26 cellular contexts compared by ENCODE assay signal in the genomic region with DNA sequence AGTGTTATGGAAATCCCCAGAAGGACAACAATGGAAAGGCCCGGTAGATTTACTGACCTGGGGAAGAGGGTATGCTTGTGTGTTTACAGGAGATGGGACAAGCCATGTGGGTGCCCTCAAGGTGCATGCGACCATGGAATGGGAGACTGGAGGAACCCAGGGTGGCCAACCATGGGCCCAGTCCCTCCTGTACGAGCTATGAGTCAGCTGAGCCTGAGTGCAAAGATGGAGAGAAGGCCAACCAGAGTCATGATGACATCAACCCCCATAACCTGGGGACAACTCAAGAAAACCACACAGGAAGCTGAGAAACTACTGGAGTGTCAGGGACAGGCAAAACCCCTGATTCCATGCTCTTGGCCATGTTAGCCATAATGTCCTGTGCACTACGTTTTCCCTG. TPM values are rescaled to one million over a fixed set of nuclear protein-coding genes. Genes with fewer than 3 reads are reported as not detected.
A peak's percentile ranks its signal among the peaks of the same experiment; 100 is the strongest.
DNase-seq lines count a peak whose midpoint lies in the region; ATAC-seq, FAIRE-seq and TF ChIP-seq lines count a peak whose summit lies in the region.
"Had no signal": no experiment of that assay in that cellular context is flagged by ENCODE, and none has a peak within 500 bp of the region (broad histone marks: within the 10 kb centered on the region; RNA-seq: fewer than 3 reads in every experiment).

No MANE protein-coding gene starts in this region.

- H3K27ac Mint-ChIP-seq in GM23338, result no peak overlapping the region
- H3K27ac Mint-ChIP-seq: CD4-positive, alpha-beta memory T cell; HFFc6 had no signal

- no peaks in the 10 kb centered on the region for H3K27me3 ChIP-seq in liver (ENCODE audit: control insufficient read depth in 4 of 4, insufficient read depth in 4 of 4, low read length in 3 of 4)
- H3K27me3 ChIP-seq in HepG2 (ENCODE audit: control insufficient read depth in 1 of 2, insufficient read depth in 2 of 2, low read length in 2 of 2), result no peaks in the 10 kb centered on the region
- H3K27me3 ChIP-seq in GM23338 (ENCODE audit: insufficient read depth), result no peaks in the 10 kb centered on the region

- POLR2A ChIA-PET in HepG2 (lab: Yijun Ruan, JAX), result no interaction called here

- TF ChIP-seq RAD21 in liver (IDR thresholded peaks at IDR 0.05) (no peak), HepG2 (CRISPR knock-in tag; IDR thresholded peaks at IDR 0.05) (no peak)

- no peaks in the 10 kb centered on the region for H4K20me1 ChIP-seq in HepG2 (ENCODE audit: insufficient read depth, low read length)
- H4K20me1 ChIP-seq in GM23338 (replicated peaks; ENCODE audit: insufficient read depth), result no peaks in the 10 kb centered on the region

- no peaks in the 10 kb centered on the region for H3K9me2 ChIP-seq in GM23338 (ENCODE audit: insufficient read depth)

- peaks cover 47 to 89% (median 62%) of the 10 kb centered on the region in 4 donors for H3K9me3 ChIP-seq in liver (ENCODE audit: control insufficient read depth in 4 of 4, low read length in 3 of 4)
- peaks cover 61% of the 10 kb centered on the region for H3K9me3 ChIP-seq in HepG2 (ENCODE audit: low read length)
- H3K9me3 ChIP-seq: HAP-1 had no signal

- H3K4me3 Mint-ChIP-seq in GM23338, result no peak overlapping the region
- H3K4me3 Mint-ChIP-seq: HFFc6 had no signal

- ATAC-seq in HepG2 (no peak), GM23338 (no peak)
- ATAC-seq: GM12878 had no signal

- no peak overlapping the region for H3K4me2 ChIP-seq in HepG2 (ENCODE audit: low read depth, low read length)
- H3K4me2 ChIP-seq in GM23338, result no peak overlapping the region

- peaks cover 79% of the 10 kb centered on the region for H3K36me3 Mint-ChIP-seq in GM23338 (ENCODE audit: low read depth)

- peaks cover 5 to 40% (median 29%) of the 10 kb centered on the region in 4 donors for H3K36me3 ChIP-seq in liver (ENCODE audit: control insufficient read depth in 4 of 4, insufficient read depth in 3 of 4, low read depth in 1 of 4, low read length in 3 of 4)
- H3K36me3 ChIP-seq in HepG2 (replicated peaks in 1 of 2; ENCODE audit: control insufficient read depth in 1 of 2, insufficient read depth in 2 of 2, low read length in 2 of 2), result peaks cover 0 to 12% of the 10 kb centered on the region in 2 experiments; a peak in 3 of 5 replicates
- peaks cover 13% of the 10 kb centered on the region for H3K36me3 ChIP-seq in GM23338 (ENCODE audit: insufficient read depth)
- H3K36me3 ChIP-seq: HAP-1 had no signal

- TF ChIP-seq EP300 in HepG2 (IDR thresholded peaks at IDR 0.05; ENCODE audit: low read depth in 2 of 2, low read length in 2 of 2) (no peak), HepG2 (CRISPR knock-in tag; IDR thresholded peaks at IDR 0.05; ENCODE audit: borderline replicate concordance) (no peak)

- peaks cover 2% of the 10 kb centered on the region for H3K27me3 Mint-ChIP-seq in GM23338 (ENCODE audit: insufficient read depth, low read depth, poor library complexity)
- H3K27me3 Mint-ChIP-seq: CD4-positive, alpha-beta memory T cell had no signal

- BruUV-seq in HepG2 (replicated peaks; lab: Mats Ljungman, UMichigan), result no TSS peak

- in situ Hi-C loops in HepG2 (cut with HindIII; ENCODE audit: extremely low pct_ligation_motif_present, low pct_unique_long_range_greater_than_20kb), result no loop called here

- H2AFZ ChIP-seq in HepG2 (ENCODE audit: low read length) (no peak overlapping the region), GM23338 (no peak overlapping the region)

- WGBS in liver, result 97% methylated on average over 4 of the region's 4 CpGs
- WGBS in HepG2 (ENCODE audit: low lambda C conversion rate), result 98% methylated on average over 3 of the region's 4 CpGs

- CTCF ChIA-PET in HepG2 (lab: Yijun Ruan, JAX; ENCODE audit: low intra/inter-chr PET ratio, low total read pairs), result no interaction called here

- no peak for FAIRE-seq in HepG2 (lab: Jason Lieb, UNC)
- FAIRE-seq: GM12878 had no signal

- H3K79me2 ChIP-seq in HepG2 (ENCODE audit: insufficient read depth, low read length) (peaks cover 15% of the 10 kb centered on the region), GM23338 (replicated peaks; ENCODE audit: insufficient read depth) (peaks cover 51% of the 10 kb centered on the region)

- H3K27ac ChIP-seq in liver (ENCODE audit: low read depth in 1 of 2, low read length in 2 of 2) (no peak overlapping the region), HepG2 (ENCODE audit: extremely low read length, insufficient read depth, low read length) (no peak overlapping the region), GM23338 (ENCODE audit: low read depth) (no peak overlapping the region)
- H3K27ac ChIP-seq: SK-N-MC had no signal

- no peaks in the 10 kb centered on the region for H3K4me1 ChIP-seq in liver (ENCODE audit: control insufficient read depth in 4 of 4, insufficient read depth in 4 of 4, low read length in 3 of 4)
- H3K4me1 ChIP-seq in HepG2 (ENCODE audit: insufficient read depth, low read length), result no peaks in the 10 kb centered on the region
- H3K4me1 ChIP-seq in GM23338 (ENCODE audit: insufficient read depth), result no peaks in the 10 kb centered on the region
- H3K4me1 ChIP-seq: HAP-1 had no signal

- TF ChIP-seq CTCF in liver (IDR thresholded peaks at IDR 0.05; ENCODE audit: low read depth, low read length, missing input control), result no peak
- TF ChIP-seq CTCF in HepG2 (CRISPR knock-in tag; IDR thresholded peaks at IDR 0.05), result no peak
- no peak for TF ChIP-seq CTCF in GM23338 (conservative IDR thresholded peaks at IDR 0.05; ENCODE audit: low read depth in 2 of 2)

- H3K9ac ChIP-seq in liver (ENCODE audit: low read depth in 1 of 2, low read length in 2 of 2), result no peak overlapping the region
- no peak overlapping the region for H3K9ac ChIP-seq in HepG2 (ENCODE audit: insufficient read depth, low read depth, low read length)

- TF ChIP-seq POLR2A in HepG2 (IDR thresholded peaks at IDR 0.05; ENCODE audit: insufficient read depth in 1 of 2, low read depth in 2 of 2, low read length in 2 of 2), result no peak

- no peaks in the 10 kb centered on the region for H3K4me1 Mint-ChIP-seq in GM23338

- H3K9me3 Mint-ChIP-seq in GM23338, result peaks cover 59% of the 10 kb centered on the region

- DNase-seq in HepG2 (ENCODE audit: low spot score) (no peak), RKO (ENCODE audit: low spot score) (peak; percentile 23), kidney tubule cell (ENCODE audit: low spot score) (peak; percentile 41), GM23338 (ENCODE audit: low spot score) (no peak), NOMO-1 (lab: John Stamatoyannopoulos, UW; ENCODE audit: unreplicated experiment in 2 of 2) (no peak), HuH-7.5 (ENCODE audit: low spot score) (no peak)
- DNase-seq: C1 segment of cervical spinal cord; CD4-positive, alpha-beta memory T cell; COR-L47; GDM1; GOT3; HFFc6; NCI-H1048; NCI-H1417; NCI-H1694; NCI-H2029 treated with DMSO at 0.1 percent for 48 hours; NCI-H446 treated with DMSO at 0.1 percent for 48 hours; NCI-H526; NCI-H82; NK-92 treated with Interleukin-12 subunit alpha and Interleukin-12 subunit beta, amount 100 ng/mL, for 24 hours; SIG-M5; SW 1271 had no signal

- intact Hi-C loops in HepG2 (cut with micrococcal nuclease; ENCODE audit: unreplicated experiment), result no loop called here

- no peaks in the 10 kb centered on the region for H3F3A ChIP-seq in GM23338 (replicated peaks; ENCODE audit: low read depth)

- H3K4me3 ChIP-seq in liver (ENCODE audit: low read depth in 1 of 3, low read length in 3 of 3), result peak overlapping the region in 2 of 3 donors; percentile 51 to 63
- H3K4me3 ChIP-seq in HepG2 (replicated peaks in 1 of 3; ENCODE audit: insufficient read depth in 1 of 3, low read depth in 2 of 3, low read length in 3 of 3), result no peak overlapping the region
- no peak overlapping the region for H3K4me3 ChIP-seq in GM23338
- H3K4me3 ChIP-seq: GM12878, HAP-1, SK-N-MC had no signal

RNA-seq across cellular contexts. Expression of a gene that starts 7.8 kb away (rescaled TPM):
- total RNA-seq in liver (1 to 10 TPM; 3.7 to 4.9 TPM), HepG2 (2016; rRNA removed; fragmentation: Illumina TruSeq; extraction: Trizol) (6.9 and 10.0 TPM in 2 replicates)
- polyA plus RNA-seq in liver (1 to 10 TPM; 2.1 to 3.6 TPM), HepG2 (2011; rRNA removed) (3.0 and 3.7 TPM in 2 replicates), GM23338 (2016; fragmentation: Nextera tagmentation; extraction: Ambion mirVana) (3.6 and 7.6 TPM in 2 replicates)
- total RNA-seq in HepG2 (2016; cell fraction: cytosol; rRNA removed; fragmentation: Illumina TruSeq; extraction: Trizol; ENCODE audit: low read depth), result 1.2 and 5.9 TPM in 2 replicates
- 6.7 and 9.5 TPM in 2 replicates for total RNA-seq in HepG2 (2016; cell fraction: insoluble cytoplasmic fraction; rRNA removed; fragmentation: Illumina TruSeq; extraction: Trizol)
- 2.5 and 4.6 TPM in 2 replicates for total RNA-seq in HepG2 (2016; cell fraction: membrane; rRNA removed; fragmentation: Illumina TruSeq; extraction: Trizol)
- total RNA-seq in HepG2 (2016; cell fraction: nucleus; rRNA removed; fragmentation: Illumina TruSeq; extraction: Trizol), result 5.4 and 7.0 TPM in 2 replicates
- 1.4 and 2.2 TPM in 2 replicates for polyA plus RNA-seq in HepG2 (2011; cell fraction: cytosol; rRNA removed)
- polyA plus RNA-seq in HepG2 (2011; cell fraction: nucleus; rRNA removed), result 2.1 and 3.4 TPM in 2 replicates
- 3.9 and 5.3 TPM in 2 replicates for polyA plus RNA-seq in HepG2 (2012)
- 0.47 and 0.63 TPM in 2 replicates for polyA plus RNA-seq in HepG2 (2016; cell fraction: cytosol; fragmentation: Illumina TruSeq; extraction: Trizol; ENCODE audit: low read depth)
- polyA plus RNA-seq in HepG2 (2016; cell fraction: insoluble cytoplasmic fraction; fragmentation: Illumina TruSeq; extraction: Trizol; ENCODE audit: low read depth), result 6.3 and 6.4 TPM in 2 replicates
- 0.85 and 0.90 TPM in 2 replicates for polyA plus RNA-seq in HepG2 (2016; cell fraction: membrane; fragmentation: Illumina TruSeq; extraction: Trizol; ENCODE audit: low read depth)
- polyA plus RNA-seq in HepG2 (2016; cell fraction: nucleus; fragmentation: Illumina TruSeq; extraction: Trizol; ENCODE audit: insufficient read depth, low read depth), result 4.3 and 11.1 TPM in 2 replicates
- 1.6 and 2.6 TPM in 2 replicates for polyA minus RNA-seq in HepG2 (2011; rRNA and poly(A)+ RNA removed; ENCODE audit: low replicate concordance)
- 2.6 and 4.0 TPM in 2 replicates for polyA minus RNA-seq in HepG2 (2011; cell fraction: cytosol; rRNA and poly(A)+ RNA removed)
- polyA minus RNA-seq in HepG2 (2011; cell fraction: nucleus; rRNA and poly(A)+ RNA removed), result 14.8 and 18.3 TPM in 2 replicates
- 5.6 and 5.8 TPM in 2 replicates for total RNA-seq in GM23338 (2014; rRNA removed; shearing (Covaris generic))

RNA-seq across cellular contexts. Expression of a gene that starts 29.1 kb away (rescaled TPM):
- total RNA-seq in liver, result 1 to 10 TPM; 3.6 to 6.2 TPM
- 1 to 10 TPM; 1.7 to 2.1 TPM for polyA plus RNA-seq in liver
- 7.8 and 13.9 TPM in 2 replicates for total RNA-seq in HepG2 (2016; rRNA removed; fragmentation: Illumina TruSeq; extraction: Trizol)
- total RNA-seq in HepG2 (2016; cell fraction: cytosol; rRNA removed; fragmentation: Illumina TruSeq; extraction: Trizol; ENCODE audit: low read depth), result 1.2 and 1.9 TPM in 2 replicates
- total RNA-seq in HepG2 (2016; cell fraction: insoluble cytoplasmic fraction; rRNA removed; fragmentation: Illumina TruSeq; extraction: Trizol), result 8.6 and 12.8 TPM in 2 replicates
- total RNA-seq in HepG2 (2016; cell fraction: membrane; rRNA removed; fragmentation: Illumina TruSeq; extraction: Trizol), result 4.1 and 4.7 TPM in 2 replicates
- 7.5 and 10.2 TPM in 2 replicates for total RNA-seq in HepG2 (2016; cell fraction: nucleus; rRNA removed; fragmentation: Illumina TruSeq; extraction: Trizol)
- 5.1 and 5.2 TPM in 2 replicates for polyA plus RNA-seq in HepG2 (2011; rRNA removed)
- polyA plus RNA-seq in HepG2 (2011; cell fraction: cytosol; rRNA removed), result 2.1 and 3.2 TPM in 2 replicates
- polyA plus RNA-seq in HepG2 (2011; cell fraction: nucleus; rRNA removed), result 4.5 and 8.3 TPM in 2 replicates
- 6.5 and 6.9 TPM in 2 replicates for polyA plus RNA-seq in HepG2 (2012)
- 0.46 and 0.55 TPM in 2 replicates for polyA plus RNA-seq in HepG2 (2016; cell fraction: cytosol; fragmentation: Illumina TruSeq; extraction: Trizol; ENCODE audit: low read depth)
- polyA plus RNA-seq in HepG2 (2016; cell fraction: insoluble cytoplasmic fraction; fragmentation: Illumina TruSeq; extraction: Trizol; ENCODE audit: low read depth), result 6.9 and 7.6 TPM in 2 replicates
- polyA plus RNA-seq in HepG2 (2016; cell fraction: membrane; fragmentation: Illumina TruSeq; extraction: Trizol; ENCODE audit: low read depth), result 0.94 and 1.3 TPM in 2 replicates
- polyA plus RNA-seq in HepG2 (2016; cell fraction: nucleus; fragmentation: Illumina TruSeq; extraction: Trizol; ENCODE audit: insufficient read depth, low read depth), result 9.7 and 9.8 TPM in 2 replicates
- polyA minus RNA-seq in HepG2 (2011; rRNA and poly(A)+ RNA removed; ENCODE audit: low replicate concordance), result 5.1 and 7.0 TPM in 2 replicates
- polyA minus RNA-seq in HepG2 (2011; cell fraction: cytosol; rRNA and poly(A)+ RNA removed), result 5.5 and 7.0 TPM in 2 replicates
- 16.0 and 28.8 TPM in 2 replicates for polyA minus RNA-seq in HepG2 (2011; cell fraction: nucleus; rRNA and poly(A)+ RNA removed)
- 11.0 and 11.4 TPM in 2 replicates for total RNA-seq in GM23338 (2014; rRNA removed; shearing (Covaris generic))
- polyA plus RNA-seq in GM23338 (2016; fragmentation: Nextera tagmentation; extraction: Ambion mirVana), result 3.7 and 4.5 TPM in 2 replicates

RNA-seq across cellular contexts. Expression of a gene that starts 49.3 kb away (rescaled TPM):
- 1 to 10 TPM; 2.2 to 4.7 TPM for total RNA-seq in liver
- 1 to 10 TPM; 1.1 TPM for polyA plus RNA-seq in liver
- total RNA-seq in HepG2 (2016; rRNA removed; fragmentation: Illumina TruSeq; extraction: Trizol), result 22.8 and 38.2 TPM in 2 replicates
- total RNA-seq in HepG2 (2016; cell fraction: cytosol; rRNA removed; fragmentation: Illumina TruSeq; extraction: Trizol; ENCODE audit: low read depth), result 2.4 and 3.8 TPM in 2 replicates
- total RNA-seq in HepG2 (2016; cell fraction: insoluble cytoplasmic fraction; rRNA removed; fragmentation: Illumina TruSeq; extraction: Trizol), result 22.8 and 38.0 TPM in 2 replicates
- total RNA-seq in HepG2 (2016; cell fraction: membrane; rRNA removed; fragmentation: Illumina TruSeq; extraction: Trizol), result 10.3 and 12.8 TPM in 2 replicates
- 16.4 and 18.5 TPM in 2 replicates for total RNA-seq in HepG2 (2016; cell fraction: nucleus; rRNA removed; fragmentation: Illumina TruSeq; extraction: Trizol)
- 10.0 and 13.0 TPM in 2 replicates for polyA plus RNA-seq in HepG2 (2011; rRNA removed)
- polyA plus RNA-seq in HepG2 (2011; cell fraction: cytosol; rRNA removed), result 5.9 and 9.4 TPM in 2 replicates
- 6.8 and 8.0 TPM in 2 replicates for polyA plus RNA-seq in HepG2 (2011; cell fraction: nucleus; rRNA removed)
- 11.2 and 14.2 TPM in 2 replicates for polyA plus RNA-seq in HepG2 (2012)
- 0.99 and 1.6 TPM in 2 replicates for polyA plus RNA-seq in HepG2 (2016; cell fraction: cytosol; fragmentation: Illumina TruSeq; extraction: Trizol; ENCODE audit: low read depth)
- 23.0 and 25.3 TPM in 2 replicates for polyA plus RNA-seq in HepG2 (2016; cell fraction: insoluble cytoplasmic fraction; fragmentation: Illumina TruSeq; extraction: Trizol; ENCODE audit: low read depth)
- 3.7 TPM in 2 replicates for polyA plus RNA-seq in HepG2 (2016; cell fraction: membrane; fragmentation: Illumina TruSeq; extraction: Trizol; ENCODE audit: low read depth)
- polyA plus RNA-seq in HepG2 (2016; cell fraction: nucleus; fragmentation: Illumina TruSeq; extraction: Trizol; ENCODE audit: insufficient read depth, low read depth), result 17.4 and 18.9 TPM in 2 replicates
- 2.9 and 5.3 TPM in 2 replicates for polyA minus RNA-seq in HepG2 (2011; rRNA and poly(A)+ RNA removed; ENCODE audit: low replicate concordance)
- 10.0 and 11.0 TPM in 2 replicates for polyA minus RNA-seq in HepG2 (2011; cell fraction: cytosol; rRNA and poly(A)+ RNA removed)
- 22.5 and 29.7 TPM in 2 replicates for polyA minus RNA-seq in HepG2 (2011; cell fraction: nucleus; rRNA and poly(A)+ RNA removed)
- total RNA-seq in GM23338 (2014; rRNA removed; shearing (Covaris generic)), result 21.6 and 26.2 TPM in 2 replicates
- polyA plus RNA-seq in GM23338 (2016; fragmentation: Nextera tagmentation; extraction: Ambion mirVana), result 7.8 and 9.1 TPM in 2 replicates

RNA-seq across cellular contexts. Expression of a gene that starts 51.6 kb away (rescaled TPM):
- total RNA-seq in liver (1 to 10 TPM; 2.6 to 2.8 TPM), HepG2 (2016; rRNA removed; fragmentation: Illumina TruSeq; extraction: Trizol) (8.3 and 9.6 TPM in 2 replicates)
- polyA plus RNA-seq in liver (1 to 10 TPM; 1.1 to 1.3 TPM), HepG2 (2011; rRNA removed) (3.6 and 3.7 TPM in 2 replicates), GM23338 (2016; fragmentation: Nextera tagmentation; extraction: Ambion mirVana) (6.0 and 13.8 TPM in 2 replicates)
- 1.7 and 1.9 TPM in 2 replicates for total RNA-seq in HepG2 (2016; cell fraction: cytosol; rRNA removed; fragmentation: Illumina TruSeq; extraction: Trizol; ENCODE audit: low read depth)
- 6.6 and 9.2 TPM in 2 replicates for total RNA-seq in HepG2 (2016; cell fraction: insoluble cytoplasmic fraction; rRNA removed; fragmentation: Illumina TruSeq; extraction: Trizol)
- 3.4 and 3.8 TPM in 2 replicates for total RNA-seq in HepG2 (2016; cell fraction: membrane; rRNA removed; fragmentation: Illumina TruSeq; extraction: Trizol)
- 6.4 and 7.1 TPM in 2 replicates for total RNA-seq in HepG2 (2016; cell fraction: nucleus; rRNA removed; fragmentation: Illumina TruSeq; extraction: Trizol)
- polyA plus RNA-seq in HepG2 (2011; cell fraction: cytosol; rRNA removed), result 1.8 and 2.5 TPM in 2 replicates
- 3.3 and 4.1 TPM in 2 replicates for polyA plus RNA-seq in HepG2 (2011; cell fraction: nucleus; rRNA removed)
- polyA plus RNA-seq in HepG2 (2012), result 2.3 and 3.3 TPM in 2 replicates
- 0.77 TPM in 2 replicates for polyA plus RNA-seq in HepG2 (2016; cell fraction: cytosol; fragmentation: Illumina TruSeq; extraction: Trizol; ENCODE audit: low read depth)
- 4.8 and 6.5 TPM in 2 replicates for polyA plus RNA-seq in HepG2 (2016; cell fraction: insoluble cytoplasmic fraction; fragmentation: Illumina TruSeq; extraction: Trizol; ENCODE audit: low read depth)
- polyA plus RNA-seq in HepG2 (2016; cell fraction: membrane; fragmentation: Illumina TruSeq; extraction: Trizol; ENCODE audit: low read depth), result 0.82 and 1.8 TPM in 2 replicates
- 7.2 and 8.4 TPM in 2 replicates for polyA plus RNA-seq in HepG2 (2016; cell fraction: nucleus; fragmentation: Illumina TruSeq; extraction: Trizol; ENCODE audit: insufficient read depth, low read depth)
- polyA minus RNA-seq in HepG2 (2011; rRNA and poly(A)+ RNA removed; ENCODE audit: low replicate concordance), result 2.5 and 3.5 TPM in 2 replicates
- 2.9 and 3.9 TPM in 2 replicates for polyA minus RNA-seq in HepG2 (2011; cell fraction: cytosol; rRNA and poly(A)+ RNA removed)
- 14.9 and 18.2 TPM in 2 replicates for polyA minus RNA-seq in HepG2 (2011; cell fraction: nucleus; rRNA and poly(A)+ RNA removed)
- 11.6 and 18.1 TPM in 2 replicates for total RNA-seq in GM23338 (2014; rRNA removed; shearing (Covaris generic))

Comparison
In these comparisons a context has a peak if more than half of its experiments do, and no peak if none do; other contexts are left out.
1. H3K4me3 ChIP-seq: peak in liver (2 of 3); none in HepG2 (0 of 3) and GM23338 (single experiment).
2. DNase-seq: peak in RKO (single experiment) and kidney tubule cell (single experiment); none in HepG2 (single experiment), GM23338 (single experiment), NOMO-1 (0 of 2) and HuH-7.5 (single experiment).